Comparison of ENCODE assay signal across 7 cellular contexts in genomic region chr1:172002725-172003345, GRCh38.
A peak's percentile ranks its signal among the peaks of the same experiment; 100 is the strongest.
DNase-seq lines count a peak whose midpoint lies in the region; ATAC-seq, FAIRE-seq and TF ChIP-seq lines count a peak whose summit lies in the region.

No MANE protein-coding gene starts in this region.

- peak; percentile 81 to 83 for TF ChIP-seq RAD21 in K562 (CRISPR knock-in tag; conservative IDR thresholded peaks at IDR 0.05 in 1 of 2, IDR thresholded peaks at IDR 0.05 in 1 of 2)

- no peak for TF ChIP-seq POLR2A in K562 (conservative IDR thresholded peaks at IDR 0.05)

- no peaks in the 10 kb centered on the region for H3K36me3 Mint-ChIP-seq in CD8-positive, alpha-beta T cell

- peak; percentile 44 for ATAC-seq in CD8-positive, alpha-beta T cell
- ATAC-seq in K562 (peak; percentile 63; the same call in 2 of the 3 replicates), GM21825 (IDR thresholded peaks at IDR 0.05; ENCODE audit: unreplicated experiment) (no peak), HG03457 (IDR thresholded peaks at IDR 0.05; ENCODE audit: unreplicated experiment) (no peak)

- no peaks in the 10 kb centered on the region for H4K20me1 ChIP-seq in K562 (replicated peaks; ENCODE audit: control insufficient read depth, insufficient read depth, low read length)

- no peaks in the 10 kb centered on the region for H3K27me3 ChIP-seq in CD8-positive, alpha-beta T cell (ENCODE audit: insufficient read depth, low read length)
- H3K27me3 ChIP-seq in K562 (ENCODE audit: control insufficient read depth in 2 of 2, insufficient read depth in 2 of 2, low read length in 2 of 2) = no peaks in the 10 kb centered on the region

- no peak overlapping the region for H3K4me2 ChIP-seq in K562 (ENCODE audit: insufficient read depth, low read length)

- H3K27ac ChIP-seq in CD8-positive, alpha-beta T cell (ENCODE audit: low read depth, low read length) = no peak overlapping the region
- H3K27ac ChIP-seq in K562 (ENCODE audit: extremely low read depth, low read depth, low read length) = no peak overlapping the region

- no peak overlapping the region for H3K27ac Mint-ChIP-seq in CD8-positive, alpha-beta T cell

- CTCF ChIA-PET in CD8-positive, alpha-beta T cell (lab: Charles Lee) = interaction anchor here (0.6 to 2.7 kb wide), 32 partner anchors 10 to 716 kb away, joined by 3 to 13 read pairs (median 4); partner anchors contain the start of genes C1orf105 and PIGC
- CTCF ChIA-PET in K562 (lab: Yijun Ruan, JAX; ENCODE audit: low intra/inter-chr PET ratio) = interaction anchor here (0.6 to 1.7 kb wide), 2 partner anchors 397 to 717 kb away, joined by 3 to 11 read pairs; no protein-coding TSS in a partner anchor

- no peak overlapping the region for H2AFZ ChIP-seq in K562 (ENCODE audit: low read depth, low read length)

- H3K4me3 Mint-ChIP-seq in CD8-positive, alpha-beta T cell = no peak overlapping the region

- no peaks in the 10 kb centered on the region for H3K4me1 Mint-ChIP-seq in CD8-positive, alpha-beta T cell (ENCODE audit: low read depth)

- peak in 2 of 7 experiments; percentile 9 to 22 for DNase-seq in CD8-positive, alpha-beta T cell
- peak; percentile 3 for DNase-seq in GM12864 (ENCODE audit: low read depth)
- DNase-seq in NCI-H460 (ENCODE audit: extremely low read depth, low read depth) = peak; percentile 69
- peak; percentile 13 to 49 (median 22) for DNase-seq in K562 (ENCODE audit: extremely low read depth in 1 of 4, low spot score in 3 of 4)
- peak; percentile 77 for DNase-seq in left kidney (ENCODE audit: low read depth, low spot score)

- in situ Hi-C loops in K562 (cut with MboI) = no loop called here

- POLR2A ChIA-PET in CD8-positive, alpha-beta T cell (lab: Charles Lee) = interaction anchor here (1.9 kb wide), 1 partner anchor 441 kb away, joined by 5 read pairs; the partner anchor contains the start of gene PIGC
- POLR2A ChIA-PET in K562 (lab: Yijun Ruan, JAX) = no interaction called here

- TF ChIP-seq EP300 in K562 (IDR thresholded peaks at IDR 0.05; ENCODE audit: low read length) = no peak

- H3K79me2 ChIP-seq in K562 (ENCODE audit: control insufficient read depth, insufficient read depth, low read length) = no peaks in the 10 kb centered on the region

- FAIRE-seq in K562 (lab: Jason Lieb, UNC) = peak; percentile 77

- BruUV-seq in K562 (replicated peaks; lab: Mats Ljungman, UMichigan) = no TSS peak

- 0% methylated on average over 3 of the region's 3 CpGs for WGBS in K562 (ENCODE audit: insufficient coverage, low coverage, missing lambda C conversion rate)

- no peaks in the 10 kb centered on the region for H3K9me3 ChIP-seq in CD8-positive, alpha-beta T cell (ENCODE audit: low read length)
- H3K9me3 ChIP-seq in K562 (replicated peaks; ENCODE audit: control insufficient read depth, insufficient read depth, low read depth, low read length) = no peaks in the 10 kb centered on the region

- no peaks in the 10 kb centered on the region for H3K4me1 ChIP-seq in CD8-positive, alpha-beta T cell (ENCODE audit: insufficient read depth, low read length)
- no peaks in the 10 kb centered on the region for H3K4me1 ChIP-seq in K562 (replicated peaks in 1 of 2; ENCODE audit: control insufficient read depth in 2 of 2, insufficient read depth in 2 of 2, low read length in 2 of 2)

- no peaks in the 10 kb centered on the region for H3K9me1 ChIP-seq in K562 (ENCODE audit: control insufficient read depth, insufficient read depth, low read length)

- H3K9ac ChIP-seq in K562 (ENCODE audit: insufficient read depth in 1 of 2, low read depth in 2 of 2, low read length in 2 of 2) = no peak overlapping the region

- intact Hi-C loops in CD8-positive, alpha-beta T cell (cut with DNase I, micrococcal nuclease) = loop anchor here (1.0 to 10.0 kb wide), 7 partner anchors 132 to 722 kb away; partner anchors contain the start of gene PIGC (in 2 of the 2)
- intact Hi-C loops in K562 (cut with micrococcal nuclease) = loop anchor here (1.0 to 5.0 kb wide), 2 partner anchors 396 to 724 kb away; no protein-coding TSS in a partner anchor

- H3K9me3 Mint-ChIP-seq in CD8-positive, alpha-beta T cell = no peaks in the 10 kb centered on the region

- TF ChIP-seq CTCF in CD8-positive, alpha-beta T cell (IDR thresholded peaks at IDR 0.05) = peak; percentile 72
- TF ChIP-seq CTCF in GM12864 (IDR thresholded peaks at IDR 0.05; ENCODE audit: low read depth, low read length, missing control alignments) = peak; percentile 56
- TF ChIP-seq CTCF in K562 (IDR thresholded peaks at IDR 0.05 in 2 of 3, conservative IDR thresholded peaks at IDR 0.05 in 1 of 3; ENCODE audit: insufficient read depth in 2 of 3, low read depth in 1 of 3, low read length in 3 of 3) = peak; percentile 47 to 76 (median 60); a peak in 5 of 6 replicates

- no peak overlapping the region for H3K4me3 ChIP-seq in CD8-positive, alpha-beta T cell (ENCODE audit: low read depth, low read length)
- H3K4me3 ChIP-seq in GM12864 (ENCODE audit: low read depth, low read length) (no peak overlapping the region), K562 (no peak overlapping the region)

- peaks cover under 1% of the 10 kb centered on the region for H3K27me3 Mint-ChIP-seq in CD8-positive, alpha-beta T cell (ENCODE audit: low read depth)

- no peaks in the 10 kb centered on the region for H3K36me3 ChIP-seq in CD8-positive, alpha-beta T cell (ENCODE audit: insufficient read depth, low read length)
- H3K36me3 ChIP-seq in K562 (ENCODE audit: control insufficient read depth, insufficient read depth, low read length) = no peaks in the 10 kb centered on the region

TF ChIP-seq in K562, 482 proteins besides CTCF, POLR2A, EP300 and RAD21 (continues in another document):
- TF ChIP-seq DLX4 (CRISPR knock-in tag; IDR thresholded peaks at IDR 0.05) = no peak
- no peak for TF ChIP-seq ESRRA (IDR thresholded peaks at IDR 0.05; ENCODE audit: borderline replicate concordance, low read depth)
- no peak for TF ChIP-seq SIRT6 (IDR thresholded peaks at IDR 0.05; ENCODE audit: low read depth, low read length)
- TF ChIP-seq, protein P1, sequence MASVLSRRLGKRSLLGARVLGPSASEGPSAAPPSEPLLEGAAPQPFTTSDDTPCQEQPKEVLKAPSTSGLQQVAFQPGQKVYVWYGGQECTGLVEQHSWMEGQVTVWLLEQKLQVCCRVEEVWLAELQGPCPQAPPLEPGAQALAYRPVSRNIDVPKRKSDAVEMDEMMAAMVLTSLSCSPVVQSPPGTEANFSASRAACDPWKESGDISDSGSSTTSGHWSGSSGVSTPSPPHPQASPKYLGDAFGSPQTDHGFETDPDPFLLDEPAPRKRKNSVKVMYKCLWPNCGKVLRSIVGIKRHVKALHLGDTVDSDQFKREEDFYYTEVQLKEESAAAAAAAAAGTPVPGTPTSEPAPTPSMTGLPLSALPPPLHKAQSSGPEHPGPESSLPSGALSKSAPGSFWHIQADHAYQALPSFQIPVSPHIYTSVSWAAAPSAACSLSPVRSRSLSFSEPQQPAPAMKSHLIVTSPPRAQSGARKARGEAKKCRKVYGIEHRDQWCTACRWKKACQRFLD (CRISPR knock-in tag; IDR thresholded peaks at IDR 0.05) = no peak
- no peak for TF ChIP-seq ZNF445 (CRISPR knock-in tag; IDR thresholded peaks at IDR 0.05; ENCODE audit: low read depth)
- no peak for TF ChIP-seq ZMIZ1 (IDR thresholded peaks at IDR 0.05; ENCODE audit: low read depth in 2 of 2, low read length in 2 of 2)
- no peak for TF ChIP-seq HMG20A (CRISPR knock-in tag; conservative IDR thresholded peaks at IDR 0.05)
- 0 out of 2 replicates have a peak, but pooled peaks have one; percentile 34 for TF ChIP-seq SMC3 (conservative IDR thresholded peaks at IDR 0.05; ENCODE audit: insufficient read depth, low read depth, low read length)
- TF ChIP-seq, protein P2, sequence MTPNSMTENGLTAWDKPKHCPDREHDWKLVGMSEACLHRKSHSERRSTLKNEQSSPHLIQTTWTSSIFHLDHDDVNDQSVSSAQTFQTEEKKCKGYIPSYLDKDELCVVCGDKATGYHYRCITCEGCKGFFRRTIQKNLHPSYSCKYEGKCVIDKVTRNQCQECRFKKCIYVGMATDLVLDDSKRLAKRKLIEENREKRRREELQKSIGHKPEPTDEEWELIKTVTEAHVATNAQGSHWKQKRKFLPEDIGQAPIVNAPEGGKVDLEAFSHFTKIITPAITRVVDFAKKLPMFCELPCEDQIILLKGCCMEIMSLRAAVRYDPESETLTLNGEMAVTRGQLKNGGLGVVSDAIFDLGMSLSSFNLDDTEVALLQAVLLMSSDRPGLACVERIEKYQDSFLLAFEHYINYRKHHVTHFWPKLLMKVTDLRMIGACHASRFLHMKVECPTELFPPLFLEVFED (CRISPR knock-in tag; conservative IDR thresholded peaks at IDR 0.05) = no peak
- TF ChIP-seq ZNF79 (CRISPR knock-in tag; IDR thresholded peaks at IDR 0.05; ENCODE audit: low read depth) = no peak

Comparison
In these comparisons a context has a peak if more than half of its experiments do, and no peak if none do; other contexts are left out.
1. ATAC-seq: peak in CD8-positive, alpha-beta T cell (single experiment) and K562 (single experiment); none in GM21825 (single experiment) and HG03457 (single experiment).
2. Peak in every context shown above with its lines, with median percentiles within 50 percentile points of each other: CTCF ChIP-seq.